In the genomic region with DNA sequence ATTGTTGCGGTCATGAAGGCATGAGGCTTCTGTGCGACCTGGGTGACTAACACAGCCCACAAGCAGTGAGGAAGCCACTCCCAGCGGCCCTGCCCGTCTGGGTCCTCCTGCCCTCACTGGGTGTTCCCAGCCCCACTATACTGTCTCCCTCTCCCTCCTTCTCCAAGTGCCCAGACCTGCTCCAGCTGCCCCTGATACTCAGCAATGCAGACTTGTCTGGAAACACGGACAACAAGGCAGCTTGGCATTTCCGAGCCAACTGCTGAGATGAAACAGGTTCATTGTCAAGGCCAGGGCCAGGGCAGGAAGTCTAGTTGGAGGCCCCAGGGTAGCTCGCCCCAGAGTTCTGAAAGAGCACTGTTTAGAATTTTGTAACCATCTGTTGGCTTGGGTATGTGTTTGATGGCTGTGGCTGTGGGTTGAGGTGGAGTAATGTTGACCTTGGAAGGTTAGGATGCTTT, we compare ENCODE assay signal across 13 cellular contexts.
DNase-seq lines count a peak whose midpoint lies in the region; ATAC-seq and TF ChIP-seq lines count a peak whose summit lies in the region.
"Had no signal": no experiment of that assay in that cellular context is flagged by ENCODE, and none has a peak within 500 bp of the region (broad histone marks: within the 10 kb centered on the region; RNA-seq: fewer than 3 reads in every experiment).

No MANE protein-coding gene starts in this region.

- ATAC-seq in activated CD4-positive, alpha-beta T cell treated with anti-CD3 and anti-CD28 coated beads for 36 hours = peak; percentile 68
- peak; percentile 53 for ATAC-seq in naive thymus-derived CD4-positive, alpha-beta T cell
- no peak for ATAC-seq in GM21447 (IDR thresholded peaks at IDR 0.05; ENCODE audit: unreplicated experiment)

- H3K36me3 Mint-ChIP-seq in activated CD4-positive, alpha-beta T cell treated with anti-CD3 and anti-CD28 coated beads for 36 hours (ENCODE audit: low read depth) = no peaks in the 10 kb centered on the region
- peaks cover 0 to 1% (median 0%) of the 10 kb centered on the region in 5 donors for H3K36me3 Mint-ChIP-seq in naive thymus-derived CD4-positive, alpha-beta T cell
- H3K36me3 Mint-ChIP-seq: brain had no signal

- H3K4me1 ChIP-seq in naive thymus-derived CD4-positive, alpha-beta T cell (ENCODE audit: control insufficient read depth in 2 of 2, insufficient read depth in 2 of 2, low read length in 2 of 2) = peaks cover 0 to 41% of the 10 kb centered on the region in 2 donors

- no peak overlapping the region for H3K27ac Mint-ChIP-seq in activated CD4-positive, alpha-beta T cell treated with anti-CD3 and anti-CD28 coated beads for 36 hours
- H3K27ac Mint-ChIP-seq in naive thymus-derived CD4-positive, alpha-beta T cell = peak overlapping the region in 5 of 9 donors; percentile 23 to 75 (median 54)
- H3K27ac Mint-ChIP-seq: brain had no signal

- H3K27ac ChIP-seq in brain microvascular endothelial cell = peak overlapping the region; percentile 38
- H3K27ac ChIP-seq in naive thymus-derived CD4-positive, alpha-beta T cell (ENCODE audit: low read depth, low read length) = no peak overlapping the region
- H3K27ac ChIP-seq: GM23248 had no signal

- intact Hi-C loops in activated CD4-positive, alpha-beta T cell treated with anti-CD3 and anti-CD28 coated beads for 36 hours (cut with DNase I, micrococcal nuclease) = loop anchor here in 1 of 2 experiments (10.0 kb wide), 1 partner anchor 255 kb away; no protein-coding TSS in a partner anchor
- intact Hi-C loops in naive thymus-derived CD4-positive, alpha-beta T cell (cut with micrococcal nuclease) = loop anchor here in 1 of 2 donors (10.0 kb wide), 3 partner anchors 255 to 855 kb away; a partner anchor contains a TSS

- peaks cover 43% of the 10 kb centered on the region for H3K4me1 Mint-ChIP-seq in activated CD4-positive, alpha-beta T cell treated with anti-CD3 and anti-CD28 coated beads for 36 hours
- H3K4me1 Mint-ChIP-seq in naive thymus-derived CD4-positive, alpha-beta T cell = peaks cover 29 to 64% (median 57%) of the 10 kb centered on the region in 7 donors
- H3K4me1 Mint-ChIP-seq: brain had no signal

- peak; percentile 26 for DNase-seq in activated CD4-positive, alpha-beta T cell treated with anti-CD3 and anti-CD28 coated beads for 36 hours
- DNase-seq in activated CD4-positive, alpha-beta T cell treated with anti-CD3 and anti-CD28 coated beads, Interleukin-2, amount 50 U/mL, for 4 hours = no peak
- DNase-seq in RPMI7951 (ENCODE audit: low read depth) = peak; percentile 56
- DNase-seq in brain microvascular endothelial cell = peak; percentile 83
- no peak for DNase-seq in naive thymus-derived CD4-positive, alpha-beta T cell
- DNase-seq in ACHN = no peak
- DNase-seq in D341Med (ENCODE audit: low spot score) = no peak
- DNase-seq: DMS153, erythroblast, GM23248, NCI-H1417 treated with DMSO at 0.1 percent for 48 hours had no signal

- H3K36me3 ChIP-seq in brain microvascular endothelial cell (replicated peaks) = no peaks in the 10 kb centered on the region
- no peaks in the 10 kb centered on the region for H3K36me3 ChIP-seq in naive thymus-derived CD4-positive, alpha-beta T cell (ENCODE audit: control insufficient read depth in 2 of 3, insufficient read depth in 3 of 3, low read length in 3 of 3)

- no peak overlapping the region for H3K4me3 ChIP-seq in brain microvascular endothelial cell (ENCODE audit: low read depth, low read length)
- H3K4me3 ChIP-seq in naive thymus-derived CD4-positive, alpha-beta T cell (ENCODE audit: low read length) = no peak overlapping the region
- H3K4me3 ChIP-seq: GM23248 had no signal

- POLR2A ChIA-PET in activated CD4-positive, alpha-beta T cell treated with anti-CD3 and anti-CD28 coated beads for 36 hours (lab: Charles Lee) = no interaction called here
- POLR2A ChIA-PET in naive thymus-derived CD4-positive, alpha-beta T cell (lab: Charles Lee) = interaction anchor here (0.7 to 1.3 kb wide), 2 partner anchors 77 to 164 kb away, joined by 3 read pairs; no protein-coding TSS in a partner anchor

- H3K4me3 Mint-ChIP-seq in activated CD4-positive, alpha-beta T cell treated with anti-CD3 and anti-CD28 coated beads for 36 hours = no peak overlapping the region
- H3K4me3 Mint-ChIP-seq in naive thymus-derived CD4-positive, alpha-beta T cell = peak overlapping the region in 7 of 10 donors; percentile 5 to 71 (median 30)
- H3K4me3 Mint-ChIP-seq: brain had no signal

- no peaks in the 10 kb centered on the region for H3K27me3 ChIP-seq in brain microvascular endothelial cell (replicated peaks)
- H3K27me3 ChIP-seq in naive thymus-derived CD4-positive, alpha-beta T cell (ENCODE audit: control insufficient read depth in 2 of 2, insufficient read depth in 2 of 2, low read length in 2 of 2) = no peaks in the 10 kb centered on the region

- H3K9me3 Mint-ChIP-seq in activated CD4-positive, alpha-beta T cell treated with anti-CD3 and anti-CD28 coated beads for 36 hours (ENCODE audit: low read depth) = no peaks in the 10 kb centered on the region
- peaks cover 0 to 4% (median 0%) of the 10 kb centered on the region in 11 donors for H3K9me3 Mint-ChIP-seq in naive thymus-derived CD4-positive, alpha-beta T cell
- H3K9me3 Mint-ChIP-seq: brain had no signal

- no peaks in the 10 kb centered on the region for H3K9me3 ChIP-seq in naive thymus-derived CD4-positive, alpha-beta T cell (ENCODE audit: control insufficient read depth in 2 of 3, low read length in 3 of 3)

- in situ Hi-C loops in brain microvascular endothelial cell (cut with HindIII; ENCODE audit: low pct_ligation_motif_present, low sequenced_read_pairs) (no loop called here), ACHN (cut with HindIII; ENCODE audit: low pct_ligation_motif_present, low pct_unique_long_range_greater_than_20kb, low sequenced_read_pairs) (no loop called here)

- CTCF ChIA-PET in activated CD4-positive, alpha-beta T cell treated with anti-CD3 and anti-CD28 coated beads for 36 hours (lab: Charles Lee) = interaction anchor here (0.5 to 1.6 kb wide), 8 partner anchors 10 to 1768 kb away, joined by 3 to 5 read pairs (median 3); no protein-coding TSS in a partner anchor
- CTCF ChIA-PET in naive thymus-derived CD4-positive, alpha-beta T cell (lab: Charles Lee) = interaction anchor here (0.7 to 2.2 kb wide), 5 partner anchors 10 to 172 kb away, joined by 3 to 6 read pairs (median 4); no protein-coding TSS in a partner anchor

- no peaks in the 10 kb centered on the region for H3K27me3 Mint-ChIP-seq in activated CD4-positive, alpha-beta T cell treated with anti-CD3 and anti-CD28 coated beads for 36 hours
- peaks cover 0 to 12% (median 0%) of the 10 kb centered on the region in 5 donors for H3K27me3 Mint-ChIP-seq in naive thymus-derived CD4-positive, alpha-beta T cell

- TF ChIP-seq CTCF in brain microvascular endothelial cell (IDR thresholded peaks at IDR 0.05; ENCODE audit: low read depth, low read length, missing control alignments) = no peak

Comparison
In these comparisons a context has a peak if more than half of its experiments do, and no peak if none do; other contexts are left out.
1. DNase-seq: peak in activated CD4-positive, alpha-beta T cell treated with anti-CD3 and anti-CD28 coated beads for 36 hours (single experiment), RPMI7951 (single experiment) and brain microvascular endothelial cell (single experiment); none in activated CD4-positive, alpha-beta T cell treated with anti-CD3 and anti-CD28 coated beads, Interleukin-2, amount 50 U/mL, for 4 hours (0 of 2), naive thymus-derived CD4-positive, alpha-beta T cell (0 of 9), ACHN (single experiment) and D341Med (single experiment).